In genomic region chr5:33309780-33310345, GRCh38 we compare ENCODE assay signal across 1 cellular context.
TF ChIP-seq lines count a peak whose summit lies in the region.

No MANE protein-coding gene starts in this region.

TF ChIP-seq in IMR-90, 13 proteins besides CTCF, POLR2A, EP300 and RAD21:
- TF ChIP-seq USF2 (IDR thresholded peaks at IDR 0.05; ENCODE audit: low read depth, low read length) = no peak
- TF ChIP-seq MXI1 (IDR thresholded peaks at IDR 0.05; ENCODE audit: borderline replicate concordance, low read depth, low read length) = no peak
- TF ChIP-seq SMC3 (IDR thresholded peaks at IDR 0.05; ENCODE audit: low read depth, low read length) = no peak
